Comparison of ENCODE assay signal across 25 cellular contexts in genomic region chr4:108292229-108292628, GRCh38.
"Had no signal": no experiment of that assay in that cellular context is flagged by ENCODE, and none has a peak within 500 bp of the region (broad histone marks: within the 10 kb centered on the region; RNA-seq: fewer than 3 reads in every experiment).

No MANE protein-coding gene starts in this region.

- H3K4me1 Mint-ChIP-seq: immature natural killer cell, memory B cell had no signal

- H3K27ac Mint-ChIP-seq: immature natural killer cell; memory B cell; mesothelial cell of epicardium; natural killer cell treated with Interleukin-12 subunit alpha and Interleukin-12 subunit beta and Interleukin-15 and Interleukin-18, amount 100 ng/mL, for 72 hours; neural progenitor cell; stimulated activated naive B cell treated with anti-CD40 and anti-IgM and Interleukin-4, amounts not matched to agents 10 μg/mL and 1 μg/mL and 100 μg/mL, for 72 hours; stimulated activated naive CD8-positive, alpha-beta T cell treated with anti-CD3 and anti-CD28 coated beads, Interleukin-15, amount 100 ng/mL, for 72 hours had no signal

- H3K4me3 Mint-ChIP-seq: immature natural killer cell; memory B cell; mesothelial cell of epicardium; natural killer cell treated with Interleukin-12 subunit alpha and Interleukin-12 subunit beta and Interleukin-15 and Interleukin-18, amount 100 ng/mL, for 72 hours; neural progenitor cell; stimulated activated naive B cell treated with anti-CD40 and anti-IgM and Interleukin-4, amounts not matched to agents 10 μg/mL and 1 μg/mL and 100 μg/mL, for 72 hours; stimulated activated naive CD8-positive, alpha-beta T cell treated with anti-CD3 and anti-CD28 coated beads, Interleukin-15, amount 100 ng/mL, for 72 hours had no signal

- H3K36me3 Mint-ChIP-seq: immature natural killer cell; memory B cell; mesothelial cell of epicardium; natural killer cell treated with Interleukin-12 subunit alpha and Interleukin-12 subunit beta and Interleukin-15 and Interleukin-18, amount 100 ng/mL, for 72 hours; neural progenitor cell; stimulated activated naive B cell treated with anti-CD40 and anti-IgM and Interleukin-4, amounts not matched to agents 10 μg/mL and 1 μg/mL and 100 μg/mL, for 72 hours had no signal

- H3K36me3 ChIP-seq: esophagus squamous epithelium, gastroesophageal sphincter, left ventricle myocardium inferior, lower lobe of right lung, neural progenitor cell, ovary, right lobe of liver, spleen, tibial nerve, upper lobe of right lung, vagina had no signal

- H3K9me3 Mint-ChIP-seq: immature natural killer cell; memory B cell; mesothelial cell of epicardium; natural killer cell treated with Interleukin-12 subunit alpha and Interleukin-12 subunit beta and Interleukin-15 and Interleukin-18, amount 100 ng/mL, for 72 hours; stimulated activated naive B cell treated with anti-CD40 and anti-IgM and Interleukin-4, amounts not matched to agents 10 μg/mL and 1 μg/mL and 100 μg/mL, for 72 hours; stimulated activated naive CD8-positive, alpha-beta T cell treated with anti-CD3 and anti-CD28 coated beads, Interleukin-15, amount 100 ng/mL, for 72 hours had no signal

- DNase-seq: dermis blood vessel endothelial cell; esophagus squamous epithelium; foreskin fibroblast; glutamatergic neuron; immature natural killer cell; left ventricle myocardium inferior; lower lobe of right lung; nucleus accumbens; ovary; right lobe of liver; spleen; stimulated activated CD4-positive, alpha-beta T cell treated with anti-CD3 and anti-CD28 coated beads, Interleukin-15, amount 100 ng/mL, for 24 hours; stimulated activated CD4-positive, alpha-beta T cell treated with anti-CD3 and anti-CD28 coated beads, Interleukin-1b, Interleukin-23, amount 100 ng/mL, for 48 hours; stimulated activated CD4-positive, alpha-beta T cell treated with anti-CD3 and anti-CD28 coated beads, Interleukin-4, amount 100 ng/mL, for 4 hours; stimulated activated naive B cell treated with anti-CD40 and anti-IgM and Interleukin-4, amounts not matched to agents 10 μg/mL and 1 μg/mL and 100 μg/mL, for 72 hours; stimulated activated naive CD8-positive, alpha-beta T cell treated with anti-CD3 and anti-CD28 coated beads, Interleukin-15, amount 100 ng/mL, for 72 hours; testis; upper lobe of right lung had no signal

- H3K4me1 ChIP-seq: esophagus squamous epithelium, gastroesophageal sphincter, left ventricle myocardium inferior, lower lobe of right lung, right lobe of liver, spleen, testis, tibial nerve, upper lobe of right lung, vagina had no signal

- H3K27me3 Mint-ChIP-seq: memory B cell; stimulated activated naive B cell treated with anti-CD40 and anti-IgM and Interleukin-4, amounts not matched to agents 10 μg/mL and 1 μg/mL and 100 μg/mL, for 72 hours; stimulated activated naive CD8-positive, alpha-beta T cell treated with anti-CD3 and anti-CD28 coated beads, Interleukin-15, amount 100 ng/mL, for 72 hours had no signal

- H3K27me3 ChIP-seq: esophagus squamous epithelium, gastroesophageal sphincter, neural progenitor cell, ovary, right lobe of liver, spleen, testis, tibial nerve, upper lobe of right lung, vagina had no signal

- H3K4me3 ChIP-seq: esophagus squamous epithelium, gastroesophageal sphincter, left ventricle myocardium inferior, lower lobe of right lung, neural progenitor cell, ovary, right lobe of liver, spleen, testis, tibial nerve, upper lobe of right lung, vagina had no signal

- H3K9me3 ChIP-seq: esophagus squamous epithelium, gastroesophageal sphincter, left ventricle myocardium inferior, lower lobe of right lung, ovary, right lobe of liver, spleen, testis, tibial nerve, upper lobe of right lung, vagina had no signal

- H3K27ac ChIP-seq: esophagus squamous epithelium, gastroesophageal sphincter, left ventricle myocardium inferior, lower lobe of right lung, neural progenitor cell, ovary, right lobe of liver, spleen, testis, tibial nerve, upper lobe of right lung, vagina had no signal
